Comparison of ENCODE assay signal across 16 cellular contexts in the genomic region with DNA sequence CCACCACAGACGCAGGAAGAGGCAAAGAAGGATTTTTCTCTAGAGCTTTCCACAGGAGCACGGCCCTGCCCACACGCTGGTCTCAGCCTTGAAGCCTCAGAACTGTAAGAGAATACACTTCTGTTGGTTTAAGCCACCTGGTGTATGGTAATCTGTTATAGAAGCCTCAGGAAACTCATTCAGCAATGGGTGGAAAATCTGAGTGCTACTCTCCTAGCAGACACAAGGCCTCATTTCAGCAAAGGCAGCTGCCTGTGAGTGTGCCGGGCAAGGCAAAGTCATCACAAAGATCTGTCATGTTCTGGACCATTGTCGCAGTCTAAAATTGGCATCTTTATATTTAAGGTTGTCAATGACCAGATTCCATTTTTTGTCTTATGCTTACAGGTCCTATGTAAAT. TPM values are rescaled to one million over a fixed set of nuclear protein-coding genes. Genes with fewer than 3 reads are reported as not detected.
DNase-seq lines count a peak whose midpoint lies in the region; ATAC-seq and TF ChIP-seq lines count a peak whose summit lies in the region.
"Had no signal": no experiment of that assay in that cellular context is flagged by ENCODE, and none has a peak within 500 bp of the region (broad histone marks: within the 10 kb centered on the region; RNA-seq: fewer than 3 reads in every experiment).

No MANE protein-coding gene starts in this region.

- 0 out of 2 replicates have a peak overlapping the region, but pooled peaks have one; percentile 7 for H3K9ac ChIP-seq in HUES64 (ENCODE audit: low read depth, low read length)
- H3K9ac ChIP-seq: KMS-11 had no signal

- no peak for TF ChIP-seq POLR2A in sigmoid colon (IDR thresholded peaks at IDR 0.05)

- ATAC-seq in GM21381 (IDR thresholded peaks at IDR 0.05; ENCODE audit: unreplicated experiment) (no peak), GM21717 (IDR thresholded peaks at IDR 0.05; ENCODE audit: unreplicated experiment) (no peak)
- ATAC-seq: CD8-positive, alpha-beta T cell; SK-N-SH treated with all-trans-retinoic acid at 6 μM for 48 hours had no signal

- no peak for TF ChIP-seq EP300 in sigmoid colon (IDR thresholded peaks at IDR 0.05)

- peaks cover 5% of the 10 kb centered on the region for H3K9me3 Mint-ChIP-seq in chondrocyte (ENCODE audit: low read depth)

- H3K36me3 Mint-ChIP-seq in chondrocyte (ENCODE audit: low read depth) = peaks cover 19% of the 10 kb centered on the region

- H3K27me3 ChIP-seq in HUES64 (ENCODE audit: insufficient read depth, low read length) = no peaks in the 10 kb centered on the region
- H3K27me3 ChIP-seq in sigmoid colon = no peaks in the 10 kb centered on the region
- H3K27me3 ChIP-seq: adrenal gland, ovary had no signal

- H3K4me1 ChIP-seq in HUES64 (ENCODE audit: insufficient read depth, low read length) (peaks cover 9% of the 10 kb centered on the region), sigmoid colon (peaks cover 0 to 30% (median 28%) of the 10 kb centered on the region in 4 donors)

- H3K4me3 ChIP-seq in HUES64 (ENCODE audit: low read length) (no peak overlapping the region), sigmoid colon (no peak overlapping the region)
- H3K4me3 ChIP-seq: adrenal gland, ovary had no signal

- WGBS in HUES64 = 94% methylated on average over 5 of the region's 5 CpGs
- 82 to 85% methylated on average over 5 of the region's 5 CpGs for WGBS in sigmoid colon, 2 donors

- H3K4me3 Mint-ChIP-seq in chondrocyte (ENCODE audit: unreplicated experiment) = peak overlapping the region; percentile 32
- H3K4me3 Mint-ChIP-seq: CD8-positive, alpha-beta T cell had no signal

- DNase-seq in AG08395 (ENCODE audit: low spot score) (peak; percentile 43), chondrocyte (ENCODE audit: low spot score) (no peak), sigmoid colon (no peak), posterior vena cava (ENCODE audit: low spot score) (no peak), DMS79 treated with DMSO at 0.1 percent for 48 hours (lab: John Stamatoyannopoulos, UW) (no peak)
- DNase-seq: adrenal gland; CD8-positive, alpha-beta T cell; left cardiac atrium; NCI-H187 treated with DMSO at 0.1 percent for 48 hours; ovary; substantia nigra had no signal

- H3K27me3 Mint-ChIP-seq in chondrocyte (ENCODE audit: low read depth) = no peaks in the 10 kb centered on the region

- H3K36me3 ChIP-seq in HUES64 (ENCODE audit: insufficient read depth, low read length) = no peaks in the 10 kb centered on the region
- H3K36me3 ChIP-seq in sigmoid colon = no peaks in the 10 kb centered on the region
- H3K36me3 ChIP-seq: adrenal gland, ovary had no signal

- H3K27ac ChIP-seq in HUES64 (ENCODE audit: low read depth, low read length) = no peak overlapping the region
- peak overlapping the region; percentile 80 to 93 (median 84) for H3K27ac ChIP-seq in sigmoid colon
- H3K27ac ChIP-seq: KMS-11, ovary had no signal

- intact Hi-C loops in sigmoid colon (cut with DNase I) = loop anchor here (5.0 kb wide), 2 partner anchors 45 to 95 kb away; no protein-coding TSS in a partner anchor
- intact Hi-C loops in posterior vena cava (cut with DNase I) = loop anchor here in 1 of 2 donors (2.0 kb wide), 1 partner anchor 17 kb away; no protein-coding TSS in a partner anchor

- peak overlapping the region; percentile 100 for H3K27ac Mint-ChIP-seq in chondrocyte (ENCODE audit: unreplicated experiment)

- TF ChIP-seq CTCF in chondrocyte (IDR thresholded peaks at IDR 0.05) = no peak
- TF ChIP-seq CTCF in sigmoid colon (IDR thresholded peaks at IDR 0.05) = no peak

- H3K4me1 Mint-ChIP-seq in chondrocyte (ENCODE audit: low read depth) = peaks cover 79% of the 10 kb centered on the region

- H3K9me3 ChIP-seq in HUES64 (ENCODE audit: insufficient read depth, low read depth, low read length) (no peaks in the 10 kb centered on the region), sigmoid colon (no peaks in the 10 kb centered on the region)
- H3K9me3 ChIP-seq: adrenal gland, ovary had no signal

RNA-seq across cellular contexts. Expression of a gene that starts 31.0 kb away (rescaled TPM):
- polyA plus RNA-seq in HUES64 (2013, experiment 1 of 2) = 1.00 TPM
- 1.0 TPM for polyA plus RNA-seq in HUES64 (2013, experiment 2 of 2)
- 160 to 190 TPM (median 163 TPM) in 3 replicates for total RNA-seq in chondrocyte
- 1 to 10 TPM; 1.8 to 7.7 (median 5.0) TPM for total RNA-seq in sigmoid colon
- 1 to 10 TPM in 2 of 3 donors, under 1 TPM in 1; 0.23 to 3.2 (median 1.2) TPM for polyA plus RNA-seq in sigmoid colon
- total RNA-seq in posterior vena cava = 10 to 100 TPM; 18.7 to 21.5 TPM
